Comparison of ENCODE assay signal across 14 cellular contexts in the genomic region with DNA sequence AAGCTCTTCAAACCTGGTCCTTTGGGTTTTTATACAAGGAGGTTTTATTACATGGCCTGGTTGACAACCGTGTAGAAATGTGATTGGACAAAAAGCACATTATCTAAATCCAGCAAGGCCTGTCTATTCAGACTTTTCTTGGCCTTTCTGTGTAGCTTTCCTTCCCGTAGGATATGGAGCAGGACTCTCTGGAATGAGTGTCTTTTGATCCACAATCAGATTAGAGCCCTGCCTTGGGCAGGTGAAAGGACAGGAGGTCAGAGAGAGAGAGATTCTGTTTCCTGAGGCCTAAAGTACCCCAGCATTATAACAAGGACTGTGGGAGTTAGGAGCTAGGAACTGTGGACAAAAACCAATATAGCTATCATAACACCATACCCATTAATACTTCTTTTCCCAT.
DNase-seq lines count a peak whose midpoint lies in the region; ATAC-seq, FAIRE-seq and TF ChIP-seq lines count a peak whose summit lies in the region.
"Had no signal": no experiment of that assay in that cellular context is flagged by ENCODE, and none has a peak within 500 bp of the region (broad histone marks: within the 10 kb centered on the region; RNA-seq: fewer than 3 reads in every experiment).

No MANE protein-coding gene starts in this region.

- CTCF ChIA-PET in CD4-positive, alpha-beta T cell (lab: Charles Lee), result no interaction called here

- peaks cover 72% of the 10 kb centered on the region for H3K4me1 Mint-ChIP-seq in CD4-positive, alpha-beta T cell (ENCODE audit: low read depth)
- peaks cover 62% of the 10 kb centered on the region for H3K4me1 Mint-ChIP-seq in activated T-helper 2 cell treated with anti-CD3 and anti-CD28 coated beads, Interferon-gamma antibody, Interleukin-2, Interleukin-4, amounts not matched to agents 10 μg/mL and 5 μg/mL and 100 μg/mL, durations not matched to agents 14 hours and 24 hours and 36 hours (ENCODE audit: low read depth)
- peaks cover 31 to 56% of the 10 kb centered on the region in 2 donors for H3K4me1 Mint-ChIP-seq in natural killer cell treated with Interleukin-12 subunit alpha and Interleukin-12 subunit beta and Interleukin-15 and Interleukin-18, amount 100 ng/mL, for 72 hours (ENCODE audit: low read depth in 2 of 2)

- no peak overlapping the region for H3K4me3 Mint-ChIP-seq in CD4-positive, alpha-beta T cell
- H3K4me3 Mint-ChIP-seq in activated T-helper 2 cell treated with anti-CD3 and anti-CD28 coated beads, Interferon-gamma antibody, Interleukin-2, Interleukin-4, amounts not matched to agents 10 μg/mL and 5 μg/mL and 100 μg/mL, durations not matched to agents 14 hours and 24 hours and 36 hours (ENCODE audit: low read depth), result no peak overlapping the region
- peak overlapping the region; percentile 84 for H3K4me3 Mint-ChIP-seq in natural killer cell treated with Interleukin-12 subunit alpha and Interleukin-12 subunit beta and Interleukin-15 and Interleukin-18, amount 100 ng/mL, for 72 hours

- DNase-seq in CD4-positive, alpha-beta T cell, result no peak
- DNase-seq in GM12892 (ENCODE audit: insufficient read length) (no peak), retina (no peak), NCI-H2227 (lab: John Stamatoyannopoulos, UW; ENCODE audit: unreplicated experiment) (no peak)
- no peak for DNase-seq in activated T-helper 2 cell treated with anti-CD3 and anti-CD28 coated beads, Interferon-gamma antibody, Interleukin-2, Interleukin-4, amounts not matched to agents 10 μg/mL and 5 μg/mL and 100 μg/mL, durations not matched to agents 14 hours and 24 hours and 36 hours (ENCODE audit: low spot score)
- no peak for DNase-seq in natural killer cell treated with Interleukin-12 subunit alpha and Interleukin-12 subunit beta and Interleukin-15 and Interleukin-18, amount 100 ng/mL, for 72 hours (ENCODE audit: low spot score)
- DNase-seq in stimulated activated CD8-positive, alpha-beta memory T cell treated with anti-CD3 and anti-CD28 coated beads, Interleukin-4, amount 100 ng/mL, for 48 hours, result no peak
- DNase-seq: cerebellar nuclear complex, KG1, NCI-H1436, NCI-H510A, SW 1271 had no signal

- peak overlapping the region; percentile 87 for H3K27ac Mint-ChIP-seq in CD4-positive, alpha-beta T cell
- H3K27ac Mint-ChIP-seq in activated T-helper 2 cell treated with anti-CD3 and anti-CD28 coated beads, Interferon-gamma antibody, Interleukin-2, Interleukin-4, amounts not matched to agents 10 μg/mL and 5 μg/mL and 100 μg/mL, durations not matched to agents 14 hours and 24 hours and 36 hours, result peak overlapping the region; percentile 92
- peak overlapping the region; percentile 93 to 98 for H3K27ac Mint-ChIP-seq in natural killer cell treated with Interleukin-12 subunit alpha and Interleukin-12 subunit beta and Interleukin-15 and Interleukin-18, amount 100 ng/mL, for 72 hours

- TF ChIP-seq CTCF in CD4-positive, alpha-beta T cell (IDR thresholded peaks at IDR 0.05), result no peak

- intact Hi-C loops in CD4-positive, alpha-beta T cell (cut with DNase I, micrococcal nuclease), result no loop called here
- intact Hi-C loops in activated T-helper 2 cell treated with anti-CD3 and anti-CD28 coated beads, Interferon-gamma antibody, Interleukin-2, Interleukin-4, amounts not matched to agents 10 μg/mL and 5 μg/mL and 100 μg/mL, durations not matched to agents 14 hours and 24 hours and 36 hours (cut with micrococcal nuclease), result loop anchor here (5.0 to 10.0 kb wide), 5 partner anchors 79 to 664 kb away; no protein-coding TSS in a partner anchor

- no peaks in the 10 kb centered on the region for H3K36me3 Mint-ChIP-seq in CD4-positive, alpha-beta T cell (ENCODE audit: low read depth)
- peaks cover 44% of the 10 kb centered on the region for H3K36me3 Mint-ChIP-seq in activated T-helper 2 cell treated with anti-CD3 and anti-CD28 coated beads, Interferon-gamma antibody, Interleukin-2, Interleukin-4, amounts not matched to agents 10 μg/mL and 5 μg/mL and 100 μg/mL, durations not matched to agents 14 hours and 24 hours and 36 hours (ENCODE audit: low read depth)
- no peaks in the 10 kb centered on the region for H3K36me3 Mint-ChIP-seq in natural killer cell treated with Interleukin-12 subunit alpha and Interleukin-12 subunit beta and Interleukin-15 and Interleukin-18, amount 100 ng/mL, for 72 hours

- no peaks in the 10 kb centered on the region for H3K9me3 ChIP-seq in CD4-positive, alpha-beta T cell (ENCODE audit: control insufficient read depth, low read length)

- peak; percentile 50 for FAIRE-seq in GM12892 (lab: Jason Lieb, UNC)
- FAIRE-seq: endothelial cell of umbilical vein, RCC 7860 had no signal

- H3K27me3 ChIP-seq in CD4-positive, alpha-beta T cell (ENCODE audit: control insufficient read depth, insufficient read depth, low read length), result no peaks in the 10 kb centered on the region

- H3K27ac ChIP-seq in CD4-positive, alpha-beta T cell (ENCODE audit: low read depth, low read length), result no peak overlapping the region

- POLR2A ChIA-PET in CD4-positive, alpha-beta T cell (lab: Charles Lee), result no interaction called here

- TF ChIP-seq POLR2A in GM12892 (IDR thresholded peaks at IDR 0.05; ENCODE audit: low read depth, low read length), result no peak

- no peaks in the 10 kb centered on the region for H3K27me3 Mint-ChIP-seq in CD4-positive, alpha-beta T cell
- H3K27me3 Mint-ChIP-seq in activated T-helper 2 cell treated with anti-CD3 and anti-CD28 coated beads, Interferon-gamma antibody, Interleukin-2, Interleukin-4, amounts not matched to agents 10 μg/mL and 5 μg/mL and 100 μg/mL, durations not matched to agents 14 hours and 24 hours and 36 hours (ENCODE audit: low read depth), result no peaks in the 10 kb centered on the region
- no peaks in the 10 kb centered on the region for H3K27me3 Mint-ChIP-seq in natural killer cell treated with Interleukin-12 subunit alpha and Interleukin-12 subunit beta and Interleukin-15 and Interleukin-18, amount 100 ng/mL, for 72 hours

- no peak for ATAC-seq in CD4-positive, alpha-beta T cell (ENCODE audit: poor library complexity)
- no peak for ATAC-seq in natural killer cell treated with Interleukin-12 subunit alpha and Interleukin-12 subunit beta and Interleukin-15 and Interleukin-18, amount 100 ng/mL, for 72 hours

- no peaks in the 10 kb centered on the region for H3K9me3 Mint-ChIP-seq in CD4-positive, alpha-beta T cell
- peaks cover 3% of the 10 kb centered on the region for H3K9me3 Mint-ChIP-seq in activated T-helper 2 cell treated with anti-CD3 and anti-CD28 coated beads, Interferon-gamma antibody, Interleukin-2, Interleukin-4, amounts not matched to agents 10 μg/mL and 5 μg/mL and 100 μg/mL, durations not matched to agents 14 hours and 24 hours and 36 hours
- no peaks in the 10 kb centered on the region for H3K9me3 Mint-ChIP-seq in natural killer cell treated with Interleukin-12 subunit alpha and Interleukin-12 subunit beta and Interleukin-15 and Interleukin-18, amount 100 ng/mL, for 72 hours
